Comparison of ENCODE assay signal across 8 cellular contexts in genomic region chr14:95156765-95157194, GRCh38. TPM values are rescaled to one million over a fixed set of nuclear protein-coding genes. Genes with fewer than 3 reads are reported as not detected.
DNase-seq lines count a peak whose midpoint lies in the region; ATAC-seq, FAIRE-seq and TF ChIP-seq lines count a peak whose summit lies in the region.

No MANE protein-coding gene starts in this region.

- no peaks in the 10 kb centered on the region for H3K27me3 ChIP-seq in ACC112 (ENCODE audit: insufficient read depth, low read length)

- intact Hi-C loops in kidney (cut with DNase I): no loop called here

- no peaks in the 10 kb centered on the region for H3K27me3 Mint-ChIP-seq in T-helper 1 cell treated with Interleukin-12 subunit alpha and Interleukin-12 subunit beta and Interleukin-4 antibody, amounts not matched to agents 30 μg/mL and 1 μg/mL, for 36 hours (ENCODE audit: low read depth)

- H3K9me3 ChIP-seq in kidney (ENCODE audit: control insufficient read depth in 1 of 2, low read length in 2 of 2): no peaks in the 10 kb centered on the region

- peaks cover 9% of the 10 kb centered on the region for H3K36me3 Mint-ChIP-seq in T-helper 1 cell treated with Interleukin-12 subunit alpha and Interleukin-12 subunit beta and Interleukin-4 antibody, amounts not matched to agents 30 μg/mL and 1 μg/mL, for 36 hours (ENCODE audit: low read depth)

- peaks cover 53% of the 10 kb centered on the region for H3K79me2 ChIP-seq in ACC112 (ENCODE audit: control insufficient read depth, insufficient read depth, low read length, unreplicated experiment)

- DNase-seq in T47D (ENCODE audit: low read depth in 1 of 2, low spot score in 1 of 2): peak; percentile 44 to 61
- DNase-seq in kidney: peak; percentile 88
- peak; percentile 8 to 32 for DNase-seq in stimulated activated CD4-positive, alpha-beta T cell treated with anti-CD3 and anti-CD28 coated beads, Interleukin-1b, Interleukin-23, amount 100 ng/mL, for 4 hours (ENCODE audit: low read depth in 2 of 2)
- DNase-seq in NK-92 treated with Interleukin-12 subunit alpha and Interleukin-12 subunit beta, amount 100 ng/mL, for 24 hours (lab: John Stamatoyannopoulos, UW): no peak

- peaks cover 38% of the 10 kb centered on the region for H3K4me1 Mint-ChIP-seq in T-helper 1 cell treated with Interleukin-12 subunit alpha and Interleukin-12 subunit beta and Interleukin-4 antibody, amounts not matched to agents 30 μg/mL and 1 μg/mL, for 36 hours (ENCODE audit: low read depth)

- no peaks in the 10 kb centered on the region for H3K9me3 Mint-ChIP-seq in T-helper 1 cell treated with Interleukin-12 subunit alpha and Interleukin-12 subunit beta and Interleukin-4 antibody, amounts not matched to agents 30 μg/mL and 1 μg/mL, for 36 hours

- H3K36me3 ChIP-seq in ACC112 (ENCODE audit: insufficient read depth, low read length) (no peaks in the 10 kb centered on the region), kidney (ENCODE audit: control insufficient read depth in 1 of 2, insufficient read depth in 2 of 2, low read length in 2 of 2) (no peaks in the 10 kb centered on the region)

- FAIRE-seq in kidney (lab: Jason Lieb, UNC): no peak

- H2AFZ ChIP-seq in ACC112 (ENCODE audit: low read length, unreplicated experiment): peak overlapping the region; percentile 85

- H3K4me3 ChIP-seq in ACC112 (ENCODE audit: low read depth, low read length) (peak overlapping the region; percentile 76), kidney (ENCODE audit: low read length in 2 of 2) (peak overlapping the region; percentile 67 to 84)

- no peak for TF ChIP-seq CTCF in kidney (IDR thresholded peaks at IDR 0.05; ENCODE audit: borderline replicate concordance, extremely low read depth, insufficient read depth)

- peaks cover 20% of the 10 kb centered on the region for H3K4me1 ChIP-seq in ACC112 (ENCODE audit: control insufficient read depth, insufficient read depth, low read length, unreplicated experiment)
- H3K4me1 ChIP-seq in kidney (ENCODE audit: control insufficient read depth in 1 of 2, insufficient read depth in 1 of 2, low read depth in 1 of 2, low read length in 2 of 2): peaks cover 8 to 25% of the 10 kb centered on the region in 2 donors

- H3K9ac ChIP-seq in kidney (ENCODE audit: low read length in 2 of 2): peak overlapping the region; percentile 61 to 80

- ATAC-seq in GM19023 (IDR thresholded peaks at IDR 0.05; ENCODE audit: unreplicated experiment): peak; percentile 37
- peak; percentile 28 for ATAC-seq in HG03139 (IDR thresholded peaks at IDR 0.05; ENCODE audit: unreplicated experiment)

- in situ Hi-C loops in T47D (cut with HindIII; ENCODE audit: low pct_unique_long_range_greater_than_20kb, low sequenced_read_pairs): no loop called here

- H3K27ac ChIP-seq in ACC112 (ENCODE audit: low read depth, low read length) (peak overlapping the region; percentile 45; the same call in 1 of the 2 replicates), kidney (ENCODE audit: low read depth in 2 of 2, low read length in 2 of 2) (peak overlapping the region; percentile 94 to 97)

- peak overlapping the region; percentile 80 for H3K4me3 Mint-ChIP-seq in T-helper 1 cell treated with Interleukin-12 subunit alpha and Interleukin-12 subunit beta and Interleukin-4 antibody, amounts not matched to agents 30 μg/mL and 1 μg/mL, for 36 hours

- H3K27ac Mint-ChIP-seq in T-helper 1 cell treated with Interleukin-12 subunit alpha and Interleukin-12 subunit beta and Interleukin-4 antibody, amounts not matched to agents 30 μg/mL and 1 μg/mL, for 36 hours: no peak overlapping the region

RNA-seq across cellular contexts. Expression of gene DICER1, which starts 0.5 kb away (rescaled TPM):
- 83.6 TPM for total RNA-seq in kidney
- 6.0 TPM for polyA plus RNA-seq in kidney (ENCODE audit: insufficient read depth, low read depth, low replicate concordance)
